Comparison of ENCODE assay signal across 3 cellular contexts in the genomic region with DNA sequence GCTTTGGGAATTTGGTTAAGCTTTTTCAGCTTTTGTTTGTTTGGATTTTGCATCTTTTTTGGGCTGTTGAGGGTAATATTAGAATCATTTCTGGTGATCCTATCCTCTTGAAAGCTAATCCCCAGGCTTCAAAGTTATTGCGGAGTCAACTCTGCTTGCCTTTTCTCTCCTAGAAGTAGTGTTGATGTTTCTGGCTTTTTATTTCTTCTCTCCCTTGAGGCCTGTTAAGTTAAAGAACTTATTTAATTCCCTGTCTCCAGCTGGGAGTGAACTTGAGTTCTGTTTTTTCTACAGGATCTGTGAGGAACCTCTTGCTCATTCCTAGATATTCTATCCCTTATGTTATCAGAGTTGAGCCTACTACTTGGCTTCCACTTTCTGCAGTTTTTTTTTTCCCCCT.
"Had no signal": no experiment of that assay in that cellular context is flagged by ENCODE, and none has a peak within 500 bp of the region (broad histone marks: within the 10 kb centered on the region; RNA-seq: fewer than 3 reads in every experiment).

No MANE protein-coding gene starts in this region.

- H3K4me3 ChIP-seq: GM12878 had no signal

- DNase-seq: GDM1, GF-D8 had no signal

- ATAC-seq: GM12878 had no signal
